In the genomic region with DNA sequence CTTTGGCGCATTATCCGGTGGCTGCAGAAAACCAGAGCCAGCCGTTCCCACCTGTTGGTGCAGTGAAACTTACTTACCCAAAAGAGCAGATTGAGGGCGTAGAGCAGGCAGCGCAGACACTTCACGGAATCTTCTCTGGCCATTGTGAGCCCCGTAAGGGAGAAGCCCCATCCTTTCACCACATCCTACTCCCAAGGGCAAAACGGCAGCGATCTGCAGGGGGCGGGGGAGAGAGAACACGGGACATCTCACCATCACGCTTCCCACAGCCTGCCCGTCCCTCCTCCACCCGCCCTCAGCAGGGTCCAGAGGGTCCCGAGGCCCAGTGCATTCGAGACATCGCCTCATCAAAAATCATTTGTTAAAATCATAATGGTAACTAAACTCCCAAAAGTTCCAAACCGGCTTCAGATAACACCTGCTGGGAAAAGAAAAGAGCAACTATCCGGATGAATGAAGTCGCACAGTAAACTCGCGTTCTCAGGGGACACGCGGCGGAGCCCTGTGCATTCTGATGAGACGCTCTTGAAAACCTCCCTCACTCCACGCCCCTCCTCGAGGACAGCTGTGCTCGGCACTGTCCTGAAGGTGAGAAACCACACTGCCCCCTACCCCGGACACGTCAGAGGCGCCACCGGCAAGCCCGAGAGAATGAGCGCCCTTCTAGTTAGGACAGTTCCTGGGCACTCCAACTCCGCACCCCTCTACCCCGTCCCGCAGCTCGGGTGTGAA, we compare ENCODE assay signal across 9 cellular contexts. TPM values are rescaled to one million over a fixed set of nuclear protein-coding genes. Genes with fewer than 3 reads are reported as not detected.
DNase-seq lines count a peak whose midpoint lies in the region; ATAC-seq and TF ChIP-seq lines count a peak whose summit lies in the region.
"Had no signal": no experiment of that assay in that cellular context is flagged by ENCODE, and none has a peak within 500 bp of the region (broad histone marks: within the 10 kb centered on the region; RNA-seq: fewer than 3 reads in every experiment).

No MANE protein-coding gene starts in this region.

- H3K4me3 Mint-ChIP-seq in activated CD4-positive, alpha-beta T cell treated with anti-CD3 and anti-CD28 coated beads for 36 hours = peak overlapping the region; percentile 71
- H3K4me3 Mint-ChIP-seq in activated B cell treated with CpG ODN at 0.5 μM for 24 hours = peak overlapping the region; percentile 90

- H3K4me1 Mint-ChIP-seq in activated CD4-positive, alpha-beta T cell treated with anti-CD3 and anti-CD28 coated beads for 36 hours = peaks cover 8% of the 10 kb centered on the region
- peaks cover 14% of the 10 kb centered on the region for H3K4me1 Mint-ChIP-seq in activated B cell treated with CpG ODN at 0.5 μM for 24 hours

- no peaks in the 10 kb centered on the region for H3K36me3 ChIP-seq in esophagus squamous epithelium
- no peaks in the 10 kb centered on the region for H3K36me3 ChIP-seq in muscle layer of duodenum (ENCODE audit: control insufficient read depth in 1 of 2, insufficient read depth in 2 of 2, low read length in 2 of 2)
- H3K36me3 ChIP-seq in aorta (ENCODE audit: control insufficient read depth in 1 of 2, insufficient read depth in 2 of 2, low read length in 1 of 2) = peaks cover 0 to 2% of the 10 kb centered on the region in 2 donors

- H3K27me3 ChIP-seq in esophagus squamous epithelium = peaks cover 0 to 11% (median 0%) of the 10 kb centered on the region in 4 donors
- no peaks in the 10 kb centered on the region for H3K27me3 ChIP-seq in muscle layer of duodenum (ENCODE audit: low read depth, low read length)
- no peaks in the 10 kb centered on the region for H3K27me3 ChIP-seq in aorta (ENCODE audit: control insufficient read depth in 1 of 2, insufficient read depth in 2 of 2, low read length in 1 of 2)

- H3K9me3 ChIP-seq in esophagus squamous epithelium (no peaks in the 10 kb centered on the region), muscle layer of duodenum (ENCODE audit: control insufficient read depth in 1 of 2, low read length in 2 of 2) (no peaks in the 10 kb centered on the region), aorta (ENCODE audit: control insufficient read depth, low read length) (no peaks in the 10 kb centered on the region)

- POLR2A ChIA-PET in activated CD4-positive, alpha-beta T cell treated with anti-CD3 and anti-CD28 coated beads for 36 hours (lab: Charles Lee) = no interaction called here
- POLR2A ChIA-PET in HEK293T (lab: Yijun Ruan, JAX) = no interaction called here
- POLR2A ChIA-PET in activated B cell treated with CpG ODN at 0.5 μM for 24 hours (lab: Charles Lee) = no interaction called here

- no peaks in the 10 kb centered on the region for H3K36me3 Mint-ChIP-seq in activated CD4-positive, alpha-beta T cell treated with anti-CD3 and anti-CD28 coated beads for 36 hours (ENCODE audit: low read depth)
- H3K36me3 Mint-ChIP-seq in activated B cell treated with CpG ODN at 0.5 μM for 24 hours (ENCODE audit: low read depth) = no peaks in the 10 kb centered on the region

- H3K27ac Mint-ChIP-seq in activated CD4-positive, alpha-beta T cell treated with anti-CD3 and anti-CD28 coated beads for 36 hours = no peak overlapping the region
- no peak overlapping the region for H3K27ac Mint-ChIP-seq in activated B cell treated with CpG ODN at 0.5 μM for 24 hours

- no peaks in the 10 kb centered on the region for H3K9me3 Mint-ChIP-seq in activated CD4-positive, alpha-beta T cell treated with anti-CD3 and anti-CD28 coated beads for 36 hours (ENCODE audit: low read depth)
- no peaks in the 10 kb centered on the region for H3K9me3 Mint-ChIP-seq in activated B cell treated with CpG ODN at 0.5 μM for 24 hours

- TF ChIP-seq CTCF in activated B cell treated with CpG ODN at 0.5 μM for 24 hours (IDR thresholded peaks at IDR 0.05) (no peak), esophagus squamous epithelium (IDR thresholded peaks at IDR 0.05) (no peak)

- intact Hi-C loops in activated CD4-positive, alpha-beta T cell treated with anti-CD3 and anti-CD28 coated beads for 36 hours (cut with DNase I, micrococcal nuclease) = loop anchor here in 1 of 2 experiments (1.0 to 5.0 kb wide), 2 partner anchors 51 to 816 kb away; no protein-coding TSS in a partner anchor
- intact Hi-C loops in activated B cell treated with CpG ODN at 0.5 μM for 24 hours (cut with micrococcal nuclease) (loop anchor here (1.0 to 5.0 kb wide), 4 partner anchors 9 to 131 kb away; partner anchors contain the start of genes CPED1 and ING3), esophagus squamous epithelium (cut with DNase I) (no loop called here), aorta (cut with DNase I) (loop anchor here (5.0 kb wide), 3 partner anchors 49 to 91 kb away; no protein-coding TSS in a partner anchor)

- peak overlapping the region; percentile 67 to 88 (median 86) for H3K27ac ChIP-seq in esophagus squamous epithelium
- H3K27ac ChIP-seq in muscle layer of duodenum (ENCODE audit: low read length) = peak overlapping the region; percentile 48
- no peak overlapping the region for H3K27ac ChIP-seq in aorta (ENCODE audit: low read depth in 1 of 2, low read length in 2 of 2)

- peak overlapping the region; percentile 64 to 77 (median 72) for H3K4me3 ChIP-seq in esophagus squamous epithelium
- H3K4me3 ChIP-seq in muscle layer of duodenum (ENCODE audit: low read depth in 1 of 2, low read length in 2 of 2) = peak overlapping the region; percentile 70 to 79
- peak overlapping the region; percentile 75 to 81 for H3K4me3 ChIP-seq in aorta (ENCODE audit: low read length in 2 of 2)

- ATAC-seq in activated CD4-positive, alpha-beta T cell treated with anti-CD3 and anti-CD28 coated beads for 36 hours = peak; percentile 55
- ATAC-seq in activated B cell treated with CpG ODN at 0.5 μM for 24 hours (ENCODE audit: low read depth) (peak; percentile 53), aorta (ENCODE audit: low FRiP score) (peak; percentile 55)

- peak; percentile 35 for DNase-seq in activated CD4-positive, alpha-beta T cell treated with anti-CD3 and anti-CD28 coated beads for 36 hours
- no peak for DNase-seq in activated CD4-positive, alpha-beta T cell treated with anti-CD3 and anti-CD28 coated beads for 4 hours
- DNase-seq in HEK293T (ENCODE audit: extremely low spot score) (peak; percentile 51), M059J (ENCODE audit: low read depth) (peak; percentile 23), activated B cell treated with CpG ODN at 0.5 μM for 24 hours (peak; percentile 17), esophagus squamous epithelium (lab: John Stamatoyannopoulos, UW) (no peak), aorta (peak; percentile 48 to 79)

- WGBS in esophagus squamous epithelium, 2 donors = 11 to 14% methylated on average over 23 to 24 of the region's 39 CpGs
- WGBS in aorta, 2 donors = 4% methylated on average over 39 of the region's 39 CpGs

- H3K4me1 ChIP-seq in esophagus squamous epithelium (peaks cover 0 to 23% (median 0%) of the 10 kb centered on the region in 3 donors), muscle layer of duodenum (ENCODE audit: control insufficient read depth in 1 of 2, insufficient read depth in 2 of 2, low read length in 2 of 2) (peaks cover 4 to 6% of the 10 kb centered on the region in 2 donors), aorta (ENCODE audit: control insufficient read depth in 1 of 2, insufficient read depth in 2 of 2, low read length in 2 of 2) (no peaks in the 10 kb centered on the region)

- no peak for TF ChIP-seq POLR2A in esophagus squamous epithelium (IDR thresholded peaks at IDR 0.05)

- CTCF ChIA-PET in activated CD4-positive, alpha-beta T cell treated with anti-CD3 and anti-CD28 coated beads for 36 hours (lab: Charles Lee) = interaction anchor here (1.0 to 1.9 kb wide), 3 partner anchors 15 to 62 kb away, joined by 3 to 10 read pairs (median 3); no protein-coding TSS in a partner anchor
- CTCF ChIA-PET in HEK293T (lab: Yijun Ruan, JAX) (interaction anchor here (0.6 to 1.6 kb wide), 3 partner anchors 9 to 62 kb away, joined by 3 to 6 read pairs (median 3); no protein-coding TSS in a partner anchor), activated B cell treated with CpG ODN at 0.5 μM for 24 hours (lab: Charles Lee) (no interaction called here)

- H3K27me3 Mint-ChIP-seq in activated CD4-positive, alpha-beta T cell treated with anti-CD3 and anti-CD28 coated beads for 36 hours = peaks cover 46% of the 10 kb centered on the region
- H3K27me3 Mint-ChIP-seq in activated B cell treated with CpG ODN at 0.5 μM for 24 hours = peaks cover 57% of the 10 kb centered on the region

TF ChIP-seq in HEK293T, 16 proteins besides CTCF, POLR2A, EP300 and RAD21:
- TF ChIP-seq FOXA1 (IDR thresholded peaks at IDR 0.05) (no peak), BHLHE40 (IDR thresholded peaks at IDR 0.05; ENCODE audit: borderline replicate concordance) (no peak), SP1 (IDR thresholded peaks at IDR 0.05) (no peak), L3MBTL2 (conservative IDR thresholded peaks at IDR 0.05) (peak; percentile 82), CTBP1 (IDR thresholded peaks at IDR 0.05; ENCODE audit: borderline replicate concordance) (peak; percentile 19; the same call in 1 of the 2 replicates)

RNA-seq across cellular contexts. Expression of gene TSPAN12, which starts 1.2 kb away (rescaled TPM):
- total RNA-seq in activated CD4-positive, alpha-beta T cell treated with anti-CD3 and anti-CD28 coated beads for 36 hours = not detected
- total RNA-seq in M059J (2014; rRNA removed; shearing (Covaris generic)) = 0.05 TPM in 1 of 2 replicates, not detected in the other
- total RNA-seq in activated B cell treated with CpG ODN at 0.5 μM for 24 hours (not detected in 2 replicates), esophagus squamous epithelium (1 to 10 TPM; 1.3 to 9.0 (median 5.4) TPM), aorta (10 to 100 TPM; 13.4 to 14.3 TPM)
- 10 to 100 TPM in 1 of 2 donors, 1 to 10 TPM in 1; 2.2 to 11.6 TPM for polyA plus RNA-seq in aorta
- total RNA-seq: mononuclear cell had no signal

Comparison
In these comparisons a context has a peak if more than half of its experiments do, and no peak if none do; other contexts are left out.
1. DNase-seq: peak in activated CD4-positive, alpha-beta T cell treated with anti-CD3 and anti-CD28 coated beads for 36 hours (single experiment), HEK293T (single experiment), M059J (single experiment), activated B cell treated with CpG ODN at 0.5 μM for 24 hours (single experiment) and aorta (2 of 2); none in activated CD4-positive, alpha-beta T cell treated with anti-CD3 and anti-CD28 coated beads for 4 hours (0 of 2) and esophagus squamous epithelium (single experiment).
2. H3K27ac ChIP-seq: peak in esophagus squamous epithelium (4 of 4) and muscle layer of duodenum (single experiment); none in aorta (0 of 2).
3. Peak in every context shown above with its lines, with median percentiles within 50 percentile points of each other: ATAC-seq and H3K4me3 ChIP-seq.